ENCODE assay signal across 1 cellular context in genomic region chr17:79747508-79748295, GRCh38.
TF ChIP-seq lines count a peak whose summit lies in the region.

No MANE protein-coding gene starts in this region.

TF ChIP-seq in K562, 482 proteins besides CTCF, POLR2A, EP300 and RAD21:
- peak; percentile 38 for TF ChIP-seq RFX1 (IDR thresholded peaks at IDR 0.05)
- TF ChIP-seq, protein P1, sequence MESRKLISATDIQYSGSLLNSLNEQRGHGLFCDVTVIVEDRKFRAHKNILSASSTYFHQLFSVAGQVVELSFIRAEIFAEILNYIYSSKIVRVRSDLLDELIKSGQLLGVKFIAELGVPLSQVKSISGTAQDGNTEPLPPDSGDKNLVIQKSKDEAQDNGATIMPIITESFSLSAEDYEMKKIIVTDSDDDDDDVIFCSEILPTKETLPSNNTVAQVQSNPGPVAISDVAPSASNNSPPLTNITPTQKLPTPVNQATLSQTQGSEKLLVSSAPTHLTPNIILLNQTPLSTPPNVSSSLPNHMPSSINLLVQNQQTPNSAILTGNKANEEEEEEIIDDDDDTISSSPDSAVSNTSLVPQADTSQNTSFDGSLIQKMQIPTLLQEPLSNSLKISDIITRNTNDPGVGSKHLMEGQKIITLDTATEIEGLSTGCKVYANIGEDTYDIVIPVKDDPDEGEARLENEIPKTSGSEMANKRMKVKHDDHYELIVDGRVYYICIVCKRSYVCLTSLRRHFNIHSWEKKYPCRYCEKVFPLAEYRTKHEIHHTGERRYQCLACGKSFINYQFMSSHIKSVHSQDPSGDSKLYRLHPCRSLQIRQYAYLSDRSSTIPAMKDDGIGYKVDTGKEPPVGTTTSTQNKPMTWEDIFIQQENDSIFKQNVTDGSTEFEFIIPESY (CRISPR knock-in tag; IDR thresholded peaks at IDR 0.05) = peak; percentile 67
- TF ChIP-seq ZNF75A (CRISPR knock-in tag; IDR thresholded peaks at IDR 0.05) = no peak
